ENCODE assay signal across 1 cellular context in genomic region chr10:124448696-124449169, GRCh38.
TF ChIP-seq lines count a peak whose summit lies in the region.

No MANE protein-coding gene starts in this region.

TF ChIP-seq in HEK293, 187 proteins besides CTCF, POLR2A, EP300 and RAD21 (continued from another document):
- no peak for TF ChIP-seq KLF16 (tag by site-specific recombination; IDR thresholded peaks at IDR 0.05)
TF ChIP-seq in HEK293: peak in this region for 1.
